Comparison of ENCODE assay signal across 8 cellular contexts in genomic region chr22:43151251-43152000, GRCh38. TPM values are rescaled to one million over a fixed set of nuclear protein-coding genes. Genes with fewer than 3 reads are reported as not detected.
DNase-seq lines count a peak whose midpoint lies in the region; ATAC-seq, FAIRE-seq and TF ChIP-seq lines count a peak whose summit lies in the region.

Gene TSPO (plus strand): TSS chr22:43151559. CDS start chr22:43159239, 7,680 bp downstream.

- no peak for ATAC-seq in HG02981 (IDR thresholded peaks at IDR 0.05; ENCODE audit: unreplicated experiment)

- H3K9ac ChIP-seq in neural progenitor cell = no peak within 1 kb of the TSS

- no peaks in the 10 kb centered on the region for H3K9me3 ChIP-seq in neural progenitor cell (ENCODE audit: low read depth)

- peaks cover 39% of the 10 kb centered on the region for H3K27me3 ChIP-seq in neural progenitor cell

- in situ Hi-C loops in GM18951 (cut with MboI; ENCODE audit: low sequenced_read_pairs, unreplicated experiment) = no loop called here

- no peaks in the 10 kb centered on the region for H3K36me3 Mint-ChIP-seq in neural progenitor cell

- TF ChIP-seq POLR2A in GM18951 (IDR thresholded peaks at IDR 0.05; ENCODE audit: extremely low read depth, insufficient read depth, insufficient read length) = peak; percentile 28

- peak; percentile 14 for DNase-seq in A172 (ENCODE audit: low spot score)
- peak; percentile 58 for DNase-seq in RPMI7951 (ENCODE audit: low read depth)
- DNase-seq in activated naive CD4-positive, alpha-beta T cell treated with Interleukin-2 at 50 U/mL for 16 hours = peak; percentile 64
- peak; percentile 89 to 95 for DNase-seq in frontal cortex (ENCODE audit: low spot score in 2 of 2)
- DNase-seq in neural progenitor cell (ENCODE audit: low spot score) = peak; percentile 54

- FAIRE-seq in frontal cortex (lab: Jason Lieb, UNC) = no peak

- H3F3A ChIP-seq in neural progenitor cell (ENCODE audit: low read depth) = peaks cover 4% of the 10 kb centered on the region

- H3K27ac Mint-ChIP-seq in neural progenitor cell = peak within 1 kb of the TSS; percentile 57

- H4K20me1 ChIP-seq in neural progenitor cell (ENCODE audit: low read depth) = no peaks in the 10 kb centered on the region

- TF ChIP-seq CTCF in neural progenitor cell (IDR thresholded peaks at IDR 0.05) = no peak
- no peak for TF ChIP-seq CTCF in subcutaneous adipose tissue (IDR thresholded peaks at IDR 0.05; ENCODE audit: low read depth)

- H3K27me3 Mint-ChIP-seq in neural progenitor cell (ENCODE audit: insufficient read depth, low read depth) = peaks cover 4% of the 10 kb centered on the region

- H3K27ac ChIP-seq in neural progenitor cell = no peak within 1 kb of the TSS

- H3K4me3 ChIP-seq in neural progenitor cell = peak within 1 kb of the TSS; percentile 54

- H3K9me3 Mint-ChIP-seq in neural progenitor cell = no peaks in the 10 kb centered on the region

- peak within 1 kb of the TSS; percentile 80 for H3K4me2 ChIP-seq in neural progenitor cell

- peaks cover 6% of the 10 kb centered on the region for H3K4me1 Mint-ChIP-seq in neural progenitor cell

- peak within 1 kb of the TSS; percentile 86 for H3K4me3 Mint-ChIP-seq in neural progenitor cell

- H2AFZ ChIP-seq in neural progenitor cell (replicated peaks) = peak within 1 kb of the TSS; percentile 84

- no peaks in the 10 kb centered on the region for H3K79me2 ChIP-seq in neural progenitor cell (ENCODE audit: low read depth)

- no peaks in the 10 kb centered on the region for H3K36me3 ChIP-seq in neural progenitor cell

- H3K4me1 ChIP-seq in neural progenitor cell = peaks cover 13% of the 10 kb centered on the region

RNA-seq across cellular contexts. Expression of gene TSPO, which starts in this region (rescaled TPM):
- 258 and 263 TPM in 2 replicates for total RNA-seq in A172 (2014; rRNA removed; shearing (Covaris generic))
- 285 and 426 TPM in 2 replicates for total RNA-seq in RPMI7951 (2014; rRNA removed; shearing (Covaris generic))
- 36.7 TPM for total RNA-seq in frontal cortex
- total RNA-seq in neural progenitor cell (ENCODE audit: low replicate concordance) = 1.6 and 9.9 TPM in 2 replicates
- total RNA-seq in subcutaneous adipose tissue = 100 to 1,000 TPM; 276 to 910 (median 610) TPM

Comparison
In these comparisons a context has a peak if more than half of its experiments do, and no peak if none do; other contexts are left out.
1. DNase-seq: peak in every context shown above with its lines; median percentile 92 in frontal cortex; 64 in activated naive CD4-positive, alpha-beta T cell treated with Interleukin-2 at 50 U/mL for 16 hours; 58 in RPMI7951; 54 in neural progenitor cell; 14 in A172.